In genomic region chr7:102191556-102192203, GRCh38 we compare ENCODE assay signal across 17 cellular contexts.
A peak's percentile ranks its signal among the peaks of the same experiment; 100 is the strongest.
DNase-seq lines count a peak whose midpoint lies in the region; ATAC-seq and TF ChIP-seq lines count a peak whose summit lies in the region.
"Had no signal": no experiment of that assay in that cellular context is flagged by ENCODE, and none has a peak within 500 bp of the region (broad histone marks: within the 10 kb centered on the region; RNA-seq: fewer than 3 reads in every experiment).

No MANE protein-coding gene starts in this region.

- H3K36me3 Mint-ChIP-seq in CD4-positive, CD25-positive, alpha-beta regulatory T cell = peaks cover 29% of the 10 kb centered on the region
- H3K36me3 Mint-ChIP-seq in WTC11 (peaks cover 30% of the 10 kb centered on the region), endothelial cell (ENCODE audit: low read depth, unreplicated experiment) (peaks cover 9% of the 10 kb centered on the region)

- H3K27me3 ChIP-seq in CD4-positive, CD25-positive, alpha-beta regulatory T cell (ENCODE audit: control insufficient read depth, insufficient read depth, low read length) = no peaks in the 10 kb centered on the region
- H3K27me3 ChIP-seq in foreskin keratinocyte = no peaks in the 10 kb centered on the region

- H3K27ac Mint-ChIP-seq in CD4-positive, CD25-positive, alpha-beta regulatory T cell = peak overlapping the region in 2 of 3 donors; percentile 35 to 75
- H3K27ac Mint-ChIP-seq in WTC11 (peak overlapping the region; percentile 88), endothelial cell (ENCODE audit: unreplicated experiment) (peak overlapping the region; percentile 16)

- POLR2A ChIA-PET in WTC11 (lab: Charles Lee) = no interaction called here
- POLR2A ChIA-PET in GM10248 (lab: Yijun Ruan, JAX) = no interaction called here

- H3K4me3 ChIP-seq in CD4-positive, CD25-positive, alpha-beta regulatory T cell (ENCODE audit: low read depth, low read length) = no peak overlapping the region
- H3K4me3 ChIP-seq: HAP-1 had no signal

- H3K4me1 Mint-ChIP-seq in CD4-positive, CD25-positive, alpha-beta regulatory T cell = no peaks in the 10 kb centered on the region
- H3K4me1 Mint-ChIP-seq in WTC11 (peaks cover 28% of the 10 kb centered on the region), endothelial cell (ENCODE audit: unreplicated experiment) (peaks cover 10% of the 10 kb centered on the region)
- H3K4me1 Mint-ChIP-seq: IgD-negative memory B cell had no signal

- no peak for ATAC-seq in CD4-positive, CD25-positive, alpha-beta regulatory T cell (ENCODE audit: low read depth in 2 of 2)
- no peak for ATAC-seq in WTC11
- no peak for ATAC-seq in HG03280 (IDR thresholded peaks at IDR 0.05; ENCODE audit: unreplicated experiment)
- no peak for ATAC-seq in foreskin keratinocyte
- ATAC-seq: Right ventricle myocardium inferior had no signal

- H3K27me3 Mint-ChIP-seq in CD4-positive, CD25-positive, alpha-beta regulatory T cell = no peaks in the 10 kb centered on the region
- no peaks in the 10 kb centered on the region for H3K27me3 Mint-ChIP-seq in WTC11 (ENCODE audit: low read depth)
- H3K27me3 Mint-ChIP-seq in endothelial cell (ENCODE audit: unreplicated experiment) = peaks cover 6% of the 10 kb centered on the region
- H3K27me3 Mint-ChIP-seq: IgD-negative memory B cell had no signal

- H3K9me3 ChIP-seq in CD4-positive, CD25-positive, alpha-beta regulatory T cell (ENCODE audit: control insufficient read depth in 2 of 2, low read length in 2 of 2) = no peaks in the 10 kb centered on the region
- H3K9me3 ChIP-seq: HAP-1 had no signal

- CTCF ChIA-PET in WTC11 (lab: Charles Lee) (interaction anchor here (0.6 kb wide), 1 partner anchor 303 kb away, joined by 3 read pairs; no protein-coding TSS in a partner anchor), GM10248 (lab: Yijun Ruan, JAX) (no interaction called here)

- H3K4me3 Mint-ChIP-seq in CD4-positive, CD25-positive, alpha-beta regulatory T cell = no peak overlapping the region
- H3K4me3 Mint-ChIP-seq in WTC11 = no peak overlapping the region
- no peak overlapping the region for H3K4me3 Mint-ChIP-seq in endothelial cell (ENCODE audit: unreplicated experiment)
- H3K4me3 Mint-ChIP-seq: IgD-negative memory B cell had no signal

- H3K36me3 ChIP-seq in CD4-positive, CD25-positive, alpha-beta regulatory T cell (ENCODE audit: control insufficient read depth, insufficient read depth, low read length) = peaks cover 19% of the 10 kb centered on the region

- no peaks in the 10 kb centered on the region for H3K9me3 Mint-ChIP-seq in CD4-positive, CD25-positive, alpha-beta regulatory T cell
- H3K9me3 Mint-ChIP-seq in WTC11 = no peaks in the 10 kb centered on the region
- H3K9me3 Mint-ChIP-seq in endothelial cell (ENCODE audit: unreplicated experiment) = no peaks in the 10 kb centered on the region
- H3K9me3 Mint-ChIP-seq: IgD-negative memory B cell had no signal

- DNase-seq in CD4-positive, CD25-positive, alpha-beta regulatory T cell = no peak
- DNase-seq in WTC11 (ENCODE audit: low spot score) (no peak), endothelial cell (ENCODE audit: low spot score) (no peak), GM10248 (ENCODE audit: extremely low spot score) (no peak), foreskin keratinocyte (no peak), OCI-M1 (lab: John Stamatoyannopoulos, UW) (no peak)
- DNase-seq: DMS53, GDM1, Karpas-422, NCI-H1694, NCI-H2081 treated with DMSO at 0.1 percent for 48 hours, NCI-H2171 treated with DMSO at 0.1 percent for 48 hours, NCI-H524 treated with DMSO at 0.1 percent for 48 hours had no signal

- H3K4me1 ChIP-seq in CD4-positive, CD25-positive, alpha-beta regulatory T cell (ENCODE audit: control insufficient read depth, insufficient read depth, low read length, poor library complexity, severe bottlenecking) = no peaks in the 10 kb centered on the region
- H3K4me1 ChIP-seq in foreskin keratinocyte = no peaks in the 10 kb centered on the region
- H3K4me1 ChIP-seq: HAP-1 had no signal

- TF ChIP-seq CTCF in WTC11 (IDR thresholded peaks at IDR 0.05) (no peak), endothelial cell (IDR thresholded peaks at IDR 0.05; ENCODE audit: unreplicated experiment) (no peak), GM10248 (IDR thresholded peaks at IDR 0.05; ENCODE audit: control extremely low read depth, extremely low read depth, low read depth, missing control alignments) (no peak), foreskin keratinocyte (conservative IDR thresholded peaks at IDR 0.05) (no peak)

- H3K27ac ChIP-seq in CD4-positive, CD25-positive, alpha-beta regulatory T cell (ENCODE audit: insufficient read depth, low read length, poor library complexity, severe bottlenecking) = no peak overlapping the region
- H3K27ac ChIP-seq in foreskin keratinocyte = no peak overlapping the region

TF ChIP-seq in WTC11, 78 proteins besides CTCF, POLR2A, EP300 and RAD21:
- TF ChIP-seq SOX15 (CRISPR knock-in tag; IDR thresholded peaks at IDR 0.05) (no peak), CREB1 (CRISPR knock-in tag; IDR thresholded peaks at IDR 0.05) (no peak), RORB (CRISPR knock-in tag; IDR thresholded peaks at IDR 0.05) (no peak), ZNF425 (CRISPR knock-in tag; conservative IDR thresholded peaks at IDR 0.05) (no peak), ATF1 (CRISPR knock-in tag; IDR thresholded peaks at IDR 0.05) (no peak), E2F4 (CRISPR knock-in tag; IDR thresholded peaks at IDR 0.05; ENCODE audit: borderline replicate concordance, low read depth) (no peak), SMAD4 (CRISPR knock-in tag; IDR thresholded peaks at IDR 0.05) (no peak), ELF4 (CRISPR knock-in tag; IDR thresholded peaks at IDR 0.05; ENCODE audit: low read depth) (no peak), MAX (CRISPR knock-in tag; IDR thresholded peaks at IDR 0.05) (no peak)

Comparison
In these comparisons a context has a peak if more than half of its experiments do, and no peak if none do; other contexts are left out.
1. H3K27ac Mint-ChIP-seq: peak in every context shown above with its lines; median percentile 88 in WTC11; 55 in CD4-positive, CD25-positive, alpha-beta regulatory T cell; 16 in endothelial cell.